20 cellular contexts compared by ENCODE assay signal in the genomic region with DNA sequence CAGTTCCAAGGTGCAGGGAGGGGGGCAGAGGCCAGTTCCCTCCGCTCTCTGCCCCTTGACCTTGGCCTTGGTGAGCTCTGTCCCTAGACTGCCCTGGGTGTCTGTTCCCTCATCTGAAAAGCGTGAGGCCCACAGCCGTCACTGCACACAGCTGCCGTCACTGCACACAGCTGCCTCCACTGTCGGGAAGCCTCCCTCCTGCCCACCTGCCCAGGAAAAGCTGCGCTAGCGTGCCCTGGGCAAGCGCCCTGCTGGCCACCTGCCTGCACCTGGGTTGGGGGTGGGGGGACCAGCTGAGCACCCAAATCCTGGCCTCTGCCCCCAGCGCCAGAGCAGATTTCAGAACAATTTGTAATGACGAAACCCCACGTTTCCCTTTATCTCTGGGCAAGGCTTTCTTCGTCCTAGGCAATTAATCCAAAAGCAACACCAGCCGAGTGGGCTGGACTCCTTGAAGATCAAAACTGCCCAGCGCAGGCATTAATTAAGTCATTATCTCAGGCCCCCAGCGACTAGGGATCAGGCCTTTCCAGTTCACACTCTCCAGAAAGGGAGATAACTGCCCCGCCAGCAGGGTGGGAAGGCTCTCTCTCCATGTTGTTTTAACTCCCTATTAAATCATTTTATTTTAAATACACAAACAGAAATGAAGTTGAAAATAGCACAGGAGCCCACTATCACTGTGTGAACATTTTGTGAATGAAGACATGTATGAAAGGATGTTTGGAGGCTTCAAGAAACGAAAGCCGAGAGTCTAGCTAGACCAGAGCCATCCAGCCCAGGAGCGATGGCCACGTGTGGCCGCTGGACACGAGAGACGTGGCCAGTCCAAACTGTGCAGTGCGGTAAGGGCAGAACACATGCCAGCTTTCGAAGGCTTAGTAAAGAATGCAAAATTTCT. TPM values are rescaled to one million over a fixed set of nuclear protein-coding genes. Genes with fewer than 3 reads are reported as not detected.
A peak's percentile ranks its signal among the peaks of the same experiment; 100 is the strongest.
DNase-seq lines count a peak whose midpoint lies in the region; ATAC-seq and TF ChIP-seq lines count a peak whose summit lies in the region.
"Had no signal": no experiment of that assay in that cellular context is flagged by ENCODE, and none has a peak within 500 bp of the region (broad histone marks: within the 10 kb centered on the region; RNA-seq: fewer than 3 reads in every experiment).

No MANE protein-coding gene starts in this region.

- intact Hi-C loops in ascending aorta (cut with DNase I) = loop anchor here (5.0 kb wide), 2 partner anchors 34 to 291 kb away; no protein-coding TSS in a partner anchor

- H3K27ac Mint-ChIP-seq in nephron = peak overlapping the region in 1 of 3 experiments; percentile 16
- H3K27ac Mint-ChIP-seq: activated T-cell treated with anti-CD3 and anti-CD28 coated beads, Interleukin-2, amount 50 U/mL, for 72 hours; endodermal cell had no signal

- H3K4me1 ChIP-seq in HEK293 (ENCODE audit: control insufficient read depth, insufficient read depth, low read length) (peaks cover 6% of the 10 kb centered on the region; the same call in 1 of the 2 replicates), ascending aorta (peaks cover 13 to 22% of the 10 kb centered on the region in 2 donors)
- H3K4me1 ChIP-seq: BE2C had no signal

- H3K4me3 Mint-ChIP-seq in nephron = peak overlapping the region; percentile 55 to 66 (median 56)
- H3K4me3 Mint-ChIP-seq: endodermal cell had no signal

- DNase-seq in NCI-H2227 (lab: John Stamatoyannopoulos, UW; ENCODE audit: unreplicated experiment) (peak; percentile 18), NCI-H2227 treated with DMSO at 0.1 percent for 48 hours (lab: John Stamatoyannopoulos, UW) (no peak), ascending aorta (ENCODE audit: low spot score in 2 of 2) (no peak), GM19238 (ENCODE audit: insufficient read length, low spot score) (no peak), dermis blood vessel endothelial cell (no peak)
- DNase-seq: activated CD4-positive, alpha-beta T cell treated with anti-CD3 and anti-CD28 coated beads for 1 hour; activated CD8-positive, alpha-beta memory T cell treated with anti-CD3 and anti-CD28 coated beads for 24 hours; activated T-cell treated with anti-CD3 and anti-CD28 coated beads, Interleukin-2, amount 50 U/mL, for 72 hours; BE2C; DMS 273 treated with DMSO at 0.1 percent for 48 hours; endodermal cell; MM.1S; NCI-H187 treated with DMSO at 0.1 percent for 48 hours; NCI-H446 treated with DMSO at 0.1 percent for 48 hours; stimulated activated CD4-positive, alpha-beta T cell treated with anti-CD3 and anti-CD28 coated beads, Interleukin-15, amount 100 ng/mL, for 24 hours had no signal

- H3K9me3 ChIP-seq in HEK293 (ENCODE audit: control insufficient read depth, insufficient read depth, low read depth, low read length) (no peaks in the 10 kb centered on the region), ascending aorta (peaks cover 8 to 12% of the 10 kb centered on the region in 2 donors)
- H3K9me3 ChIP-seq: BE2C had no signal

- CTCF ChIA-PET in HEK293 (lab: Yijun Ruan, JAX) = interaction anchor here (0.6 to 0.7 kb wide), 4 partner anchors 87 to 359 kb away, joined by 3 read pairs; no protein-coding TSS in a partner anchor

- ATAC-seq in GM19324 (IDR thresholded peaks at IDR 0.05; ENCODE audit: low FRiP score, unreplicated experiment) = no peak
- ATAC-seq: activated T-cell treated with anti-CD3 and anti-CD28 coated beads, Interleukin-2, amount 50 U/mL, for 72 hours; sciatic nerve had no signal

- no peaks in the 10 kb centered on the region for H3K27me3 ChIP-seq in ascending aorta

- no peak for TF ChIP-seq CTCF in HEK293 (tag by site-specific recombination; IDR thresholded peaks at IDR 0.05)
- no peak for TF ChIP-seq CTCF in ascending aorta (IDR thresholded peaks at IDR 0.05)
- TF ChIP-seq CTCF in nephron (IDR thresholded peaks at IDR 0.05; ENCODE audit: unreplicated experiment in 3 of 3) = no peak

- H3K36me3 ChIP-seq in HEK293 (ENCODE audit: control insufficient read depth in 2 of 2, insufficient read depth in 1 of 2, low read length in 2 of 2) = no peaks in the 10 kb centered on the region
- no peaks in the 10 kb centered on the region for H3K36me3 ChIP-seq in ascending aorta
- H3K36me3 ChIP-seq: BE2C had no signal

- peaks cover 4% of the 10 kb centered on the region for H3K4me1 Mint-ChIP-seq in nephron

- no peaks in the 10 kb centered on the region for H3K9me3 Mint-ChIP-seq in nephron
- H3K9me3 Mint-ChIP-seq: activated naive CD4-positive, alpha-beta T cell treated with anti-CD3 and anti-CD28 coated beads, Interleukin-2, amount 50 U/mL, for 24 hours; activated T-cell treated with anti-CD3 and anti-CD28 coated beads, Interleukin-2, amount 50 U/mL, for 72 hours; endodermal cell had no signal

- no peaks in the 10 kb centered on the region for H3K36me3 Mint-ChIP-seq in nephron (ENCODE audit: low read depth)
- H3K36me3 Mint-ChIP-seq: activated naive CD4-positive, alpha-beta T cell treated with anti-CD3 and anti-CD28 coated beads, Interleukin-2, amount 50 U/mL, for 24 hours had no signal

- H3K4me3 ChIP-seq in HEK293 (ENCODE audit: low read depth, low read length) (no peak overlapping the region), ascending aorta (peak overlapping the region in 1 of 2 donors; percentile 77)

- no peak overlapping the region for H3K27ac ChIP-seq in HEK293 (ENCODE audit: extremely low read depth, low read depth, low read length)
- H3K27ac ChIP-seq in ascending aorta = peak overlapping the region; percentile 95 to 98

- peaks cover 38% of the 10 kb centered on the region for H3K27me3 Mint-ChIP-seq in nephron (ENCODE audit: low read depth)

- POLR2A ChIA-PET in HEK293 (lab: Yijun Ruan, JAX) = interaction anchor here (0.7 to 1.0 kb wide), 2 partner anchors 14 to 344 kb away, joined by 3 to 4 read pairs; no protein-coding TSS in a partner anchor

TF ChIP-seq in HEK293, 187 proteins besides CTCF, POLR2A, EP300 and RAD21:
- TF ChIP-seq TCF7L2 (IDR thresholded peaks at IDR 0.05; ENCODE audit: borderline replicate concordance, low read depth, low read length) (0 out of 2 replicates have a peak, but pooled peaks have one; percentile 41), ZNF18 (tag by site-specific recombination; IDR thresholded peaks at IDR 0.05) (peak; percentile 96), GLIS1 (tag by site-specific recombination; IDR thresholded peaks at IDR 0.05) (0 out of 2 replicates have a peak, but pooled peaks have one; percentile 18), ZBTB1 (tag by site-specific recombination; IDR thresholded peaks at IDR 0.05) (no peak), EGR2 (tag by site-specific recombination; IDR thresholded peaks at IDR 0.05; ENCODE audit: low read depth) (no peak), SP7 (tag by site-specific recombination; IDR thresholded peaks at IDR 0.05) (peak; percentile 29; the same call in 1 of the 2 replicates)

RNA-seq across cellular contexts. Expression of gene PDGFA, which starts 4.0 kb away (rescaled TPM):
- total RNA-seq in ascending aorta (349 TPM), dermis blood vessel endothelial cell (68.8 and 100 TPM in 2 replicates)
